ENCODE assay signal across 10 cellular contexts in the genomic region with DNA sequence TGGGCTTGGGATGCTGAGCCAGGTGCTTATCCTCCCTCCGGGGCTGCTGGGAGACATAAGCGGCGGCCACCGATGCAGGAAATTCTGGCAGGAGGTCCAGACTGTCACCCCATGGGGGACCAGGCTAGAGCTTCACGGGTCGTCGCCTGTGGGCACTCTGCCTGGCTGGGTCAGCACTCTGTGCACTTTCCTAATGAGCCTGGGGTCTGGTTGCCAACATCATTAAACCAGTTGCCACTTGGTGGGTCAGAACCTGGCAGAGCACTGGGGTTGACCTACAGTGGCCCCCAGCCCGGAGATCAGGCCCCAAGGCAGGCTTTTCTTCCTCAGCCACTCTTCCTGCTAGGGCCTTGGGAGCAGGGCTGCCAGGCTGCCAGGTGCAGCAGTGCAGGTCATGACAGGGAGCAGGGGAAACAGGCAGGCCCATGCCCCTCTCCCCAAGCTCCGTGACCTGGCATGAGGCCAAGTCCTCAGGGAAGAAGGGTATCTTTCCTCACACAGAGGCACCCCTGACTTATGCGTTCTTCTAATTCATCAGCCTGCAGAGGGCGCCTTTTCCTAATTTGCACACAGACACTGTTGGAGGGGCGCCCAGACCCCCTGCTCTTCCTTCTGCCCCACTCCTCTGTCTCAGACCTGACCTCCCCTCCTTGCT.
DNase-seq lines count a peak whose midpoint lies in the region; ATAC-seq and TF ChIP-seq lines count a peak whose summit lies in the region.
"Had no signal": no experiment of that assay in that cellular context is flagged by ENCODE, and none has a peak within 500 bp of the region (broad histone marks: within the 10 kb centered on the region; RNA-seq: fewer than 3 reads in every experiment).

No MANE protein-coding gene starts in this region.

- H3K9me3 ChIP-seq in smooth muscle cell (replicated peaks; ENCODE audit: low read depth), result no peaks in the 10 kb centered on the region

- H3K4me1 ChIP-seq in smooth muscle cell (ENCODE audit: low read depth), result no peaks in the 10 kb centered on the region

- H3K4me3 ChIP-seq in smooth muscle cell, result no peak overlapping the region

- no peak overlapping the region for H3K4me3 Mint-ChIP-seq in activated naive CD8-positive, alpha-beta T cell treated with anti-CD3 and anti-CD28 coated beads, Interleukin-2, amount 50 U/mL, for 24 hours
- H3K4me3 Mint-ChIP-seq in activated naive CD8-positive, alpha-beta T cell treated with anti-CD3 and anti-CD28 coated beads for 36 hours, result no peak overlapping the region

- no peaks in the 10 kb centered on the region for H3K79me2 ChIP-seq in smooth muscle cell (ENCODE audit: low read depth)

- no peaks in the 10 kb centered on the region for H3K36me3 Mint-ChIP-seq in activated naive CD8-positive, alpha-beta T cell treated with anti-CD3 and anti-CD28 coated beads, Interleukin-2, amount 50 U/mL, for 24 hours (ENCODE audit: low read depth)
- no peaks in the 10 kb centered on the region for H3K36me3 Mint-ChIP-seq in activated naive CD8-positive, alpha-beta T cell treated with anti-CD3 and anti-CD28 coated beads for 36 hours

- H3K27me3 ChIP-seq in smooth muscle cell (ENCODE audit: low read depth), result peaks cover 6% of the 10 kb centered on the region

- peaks cover 2% of the 10 kb centered on the region for H3K27me3 Mint-ChIP-seq in activated naive CD8-positive, alpha-beta T cell treated with anti-CD3 and anti-CD28 coated beads, Interleukin-2, amount 50 U/mL, for 24 hours
- no peaks in the 10 kb centered on the region for H3K27me3 Mint-ChIP-seq in activated naive CD8-positive, alpha-beta T cell treated with anti-CD3 and anti-CD28 coated beads for 36 hours

- TF ChIP-seq CTCF in smooth muscle cell (IDR thresholded peaks at IDR 0.05; ENCODE audit: borderline replicate concordance, insufficient read depth, poor library complexity, severe bottlenecking), result peak; percentile 24

- peaks cover 2% of the 10 kb centered on the region for H3K4me1 Mint-ChIP-seq in activated naive CD8-positive, alpha-beta T cell treated with anti-CD3 and anti-CD28 coated beads, Interleukin-2, amount 50 U/mL, for 24 hours
- H3K4me1 Mint-ChIP-seq in activated naive CD8-positive, alpha-beta T cell treated with anti-CD3 and anti-CD28 coated beads for 36 hours, result no peaks in the 10 kb centered on the region

- H3F3A ChIP-seq in smooth muscle cell (ENCODE audit: low read depth), result no peaks in the 10 kb centered on the region

- no peak overlapping the region for H3K27ac Mint-ChIP-seq in activated naive CD8-positive, alpha-beta T cell treated with anti-CD3 and anti-CD28 coated beads, Interleukin-2, amount 50 U/mL, for 24 hours
- no peak overlapping the region for H3K27ac Mint-ChIP-seq in activated naive CD8-positive, alpha-beta T cell treated with anti-CD3 and anti-CD28 coated beads for 36 hours

- WGBS in smooth muscle cell (ENCODE audit: low lambda C conversion rate), result 70% methylated on average over 12 of the region's 12 CpGs

- no peaks in the 10 kb centered on the region for H3K9me3 Mint-ChIP-seq in activated naive CD8-positive, alpha-beta T cell treated with anti-CD3 and anti-CD28 coated beads, Interleukin-2, amount 50 U/mL, for 24 hours
- no peaks in the 10 kb centered on the region for H3K9me3 Mint-ChIP-seq in activated naive CD8-positive, alpha-beta T cell treated with anti-CD3 and anti-CD28 coated beads for 36 hours

- no peak overlapping the region for H3K27ac ChIP-seq in smooth muscle cell (ENCODE audit: low read depth)

- no peaks in the 10 kb centered on the region for H4K20me1 ChIP-seq in smooth muscle cell (ENCODE audit: low read depth)

- no peaks in the 10 kb centered on the region for H3K36me3 ChIP-seq in smooth muscle cell (ENCODE audit: low read depth)

- no peak overlapping the region for H3K4me2 ChIP-seq in smooth muscle cell

- peak; percentile 26 for DNase-seq in activated naive CD8-positive, alpha-beta T cell treated with anti-CD3 and anti-CD28 coated beads, Interleukin-2, amount 50 U/mL, for 24 hours
- no peak for DNase-seq in activated naive CD8-positive, alpha-beta T cell treated with anti-CD3 and anti-CD28 coated beads for 36 hours
- DNase-seq in NCI-H1694 treated with DMSO at 0.1 percent for 48 hours (lab: John Stamatoyannopoulos, UW) (peak; percentile 77), dermis blood vessel endothelial cell (peak; percentile 9), smooth muscle cell (lab: John Stamatoyannopoulos, UW; ENCODE audit: unreplicated experiment) (no peak), HPDE6-E6E7 (ENCODE audit: extremely low spot score) (no peak)
- DNase-seq: NCI-H774 had no signal

- no peak for ATAC-seq in activated naive CD8-positive, alpha-beta T cell treated with anti-CD3 and anti-CD28 coated beads, Interleukin-2, amount 50 U/mL, for 24 hours
- ATAC-seq in GM21619 (IDR thresholded peaks at IDR 0.05; ENCODE audit: unreplicated experiment) (no peak), GM18909 (IDR thresholded peaks at IDR 0.05; ENCODE audit: poor library complexity, unreplicated experiment) (no peak)
- ATAC-seq: esophagus mucosa had no signal

- H3K9ac ChIP-seq in smooth muscle cell (ENCODE audit: low read depth), result no peak overlapping the region

- H2AFZ ChIP-seq in smooth muscle cell (ENCODE audit: low read depth), result no peak overlapping the region

Comparison
In these comparisons a context has a peak if more than half of its experiments do, and no peak if none do; other contexts are left out.
1. DNase-seq: peak in activated naive CD8-positive, alpha-beta T cell treated with anti-CD3 and anti-CD28 coated beads, Interleukin-2, amount 50 U/mL, for 24 hours (single experiment), NCI-H1694 treated with DMSO at 0.1 percent for 48 hours (single experiment) and dermis blood vessel endothelial cell (single experiment); none in activated naive CD8-positive, alpha-beta T cell treated with anti-CD3 and anti-CD28 coated beads for 36 hours (single experiment), smooth muscle cell (single experiment) and HPDE6-E6E7 (single experiment).